In the genomic region with DNA sequence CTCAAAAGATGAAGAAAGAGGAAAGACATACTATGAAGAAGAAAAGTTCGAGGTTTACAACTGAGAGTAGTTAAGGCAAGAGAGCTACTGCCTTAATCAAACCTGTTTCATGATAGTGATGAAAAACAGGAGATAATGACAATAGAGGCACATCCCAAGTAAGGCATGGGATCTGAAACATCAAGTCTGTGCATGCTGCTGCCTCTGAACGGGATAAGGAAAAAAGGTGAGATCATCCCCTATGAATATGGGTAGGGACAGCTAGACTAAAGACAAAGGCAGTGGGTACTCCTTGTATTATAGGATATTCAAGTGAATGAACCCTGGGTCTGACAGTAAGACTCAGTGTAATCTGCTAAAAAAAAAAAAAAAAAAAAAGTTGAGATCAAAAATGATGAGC, we compare ENCODE assay signal across 16 cellular contexts.
"Had no signal": no experiment of that assay in that cellular context is flagged by ENCODE, and none has a peak within 500 bp of the region (broad histone marks: within the 10 kb centered on the region; RNA-seq: fewer than 3 reads in every experiment).

No MANE protein-coding gene starts in this region.

- ATAC-seq: activated CD4-positive, alpha-beta T cell treated with anti-CD3 and anti-CD28 coated beads for 36 hours; activated CD8-positive, alpha-beta memory T cell treated with anti-CD3 and anti-CD28 coated beads, Interleukin-2, amount 10 ng/mL, durations not matched to agents 7 days and 5 days; body of pancreas; pancreas; WTC11 had no signal

- H3K9me3 Mint-ChIP-seq: activated CD4-positive, alpha-beta memory T cell treated with anti-CD3 and anti-CD28 coated beads for 36 hours; central memory CD8-positive, alpha-beta T cell; naive B cell; WTC11 had no signal

- H3K27ac Mint-ChIP-seq: activated CD4-positive, alpha-beta memory T cell treated with anti-CD3 and anti-CD28 coated beads for 36 hours; activated CD4-positive, alpha-beta T cell treated with anti-CD3 and anti-CD28 coated beads for 36 hours; activated CD8-positive, alpha-beta memory T cell treated with anti-CD3 and anti-CD28 coated beads, Interleukin-2, amount 10 ng/mL, durations not matched to agents 7 days and 5 days; activated naive CD8-positive, alpha-beta T cell treated with anti-CD3 and anti-CD28 coated beads, Interleukin-2, amount 10 ng/mL, durations not matched to agents 7 days and 5 days; naive B cell; WTC11 had no signal

- H3K27me3 Mint-ChIP-seq: activated CD4-positive, alpha-beta memory T cell treated with anti-CD3 and anti-CD28 coated beads for 36 hours; activated CD4-positive, alpha-beta T cell treated with anti-CD3 and anti-CD28 coated beads for 36 hours; activated CD8-positive, alpha-beta memory T cell treated with anti-CD3 and anti-CD28 coated beads, Interleukin-2, amount 10 ng/mL, durations not matched to agents 7 days and 5 days; activated naive CD8-positive, alpha-beta T cell treated with anti-CD3 and anti-CD28 coated beads, Interleukin-2, amount 10 ng/mL, durations not matched to agents 7 days and 5 days; central memory CD8-positive, alpha-beta T cell had no signal

- H3K36me3 ChIP-seq: esophagus muscularis mucosa, neutrophil, pancreas, sigmoid colon, thyroid gland had no signal

- H3K9me3 ChIP-seq: body of pancreas, esophagus muscularis mucosa, neutrophil, pancreas, sigmoid colon, thyroid gland had no signal

- H3K4me3 Mint-ChIP-seq: activated CD4-positive, alpha-beta memory T cell treated with anti-CD3 and anti-CD28 coated beads for 36 hours; activated CD4-positive, alpha-beta T cell treated with anti-CD3 and anti-CD28 coated beads for 36 hours; activated CD8-positive, alpha-beta memory T cell treated with anti-CD3 and anti-CD28 coated beads, Interleukin-2, amount 10 ng/mL, durations not matched to agents 7 days and 5 days; activated naive CD8-positive, alpha-beta T cell treated with anti-CD3 and anti-CD28 coated beads, Interleukin-2, amount 10 ng/mL, durations not matched to agents 7 days and 5 days; central memory CD8-positive, alpha-beta T cell; WTC11 had no signal

- H3K36me3 Mint-ChIP-seq: WTC11 had no signal

- H3K4me3 ChIP-seq: body of pancreas, coronary artery, esophagus muscularis mucosa, pancreas, sigmoid colon, thyroid gland had no signal

- H3K27me3 ChIP-seq: body of pancreas, esophagus muscularis mucosa, pancreas, sigmoid colon, thyroid gland had no signal

- DNase-seq: activated CD4-positive, alpha-beta memory T cell treated with anti-CD3 and anti-CD28 coated beads for 36 hours; activated CD4-positive, alpha-beta T cell treated with anti-CD3 and anti-CD28 coated beads for 36 hours; activated CD8-positive, alpha-beta memory T cell treated with anti-CD3 and anti-CD28 coated beads, Interleukin-2, amount 10 ng/mL, durations not matched to agents 7 days and 5 days; activated naive CD8-positive, alpha-beta T cell treated with anti-CD3 and anti-CD28 coated beads, Interleukin-2, amount 10 ng/mL, durations not matched to agents 7 days and 5 days; amygdala; body of pancreas; naive B cell; pancreas; sigmoid colon; stimulated activated naive CD4-positive, alpha-beta T cell treated with Interleukin-2 at 50 U/mL for 16 hours; thyroid gland had no signal

- H3K27ac ChIP-seq: body of pancreas, coronary artery, esophagus muscularis mucosa, neutrophil, pancreas, sigmoid colon, thyroid gland had no signal
